Comparison of ENCODE assay signal across 9 cellular contexts in genomic region chr3:16496408-16497222, GRCh38. TPM values are rescaled to one million over a fixed set of nuclear protein-coding genes. Genes with fewer than 3 reads are reported as not detected.
DNase-seq lines count a peak whose midpoint lies in the region; ATAC-seq and TF ChIP-seq lines count a peak whose summit lies in the region.
"Had no signal": no experiment of that assay in that cellular context is flagged by ENCODE, and none has a peak within 500 bp of the region (broad histone marks: within the 10 kb centered on the region; RNA-seq: fewer than 3 reads in every experiment).

No MANE protein-coding gene starts in this region.

- no peak overlapping the region for H3K4me3 ChIP-seq in OCI-LY3 (ENCODE audit: low read length)

- peak; percentile 57 for ATAC-seq in activated CD8-positive, alpha-beta memory T cell treated with anti-CD3 and anti-CD28 coated beads, Interleukin-2, amount 10 ng/mL, durations not matched to agents 7 days and 5 days
- peak; percentile 47 for ATAC-seq in HG02623 (IDR thresholded peaks at IDR 0.05; ENCODE audit: unreplicated experiment)
- peak; percentile 9 to 56 (median 28) for ATAC-seq in natural killer cell
- no peak for ATAC-seq in HG03135 (IDR thresholded peaks at IDR 0.05; ENCODE audit: unreplicated experiment)
- ATAC-seq: HCT116 had no signal

- peaks cover 41% of the 10 kb centered on the region for H3K4me1 ChIP-seq in OCI-LY3 (ENCODE audit: low read length)

- no peak overlapping the region for H3K4me3 Mint-ChIP-seq in activated CD8-positive, alpha-beta memory T cell treated with anti-CD3 and anti-CD28 coated beads, Interleukin-2, amount 10 ng/mL, durations not matched to agents 7 days and 5 days
- H3K4me3 Mint-ChIP-seq in natural killer cell, result peak overlapping the region; percentile 80

- DNase-seq in activated CD8-positive, alpha-beta memory T cell treated with anti-CD3 and anti-CD28 coated beads, Interleukin-2, amount 10 ng/mL, durations not matched to agents 7 days and 5 days, result no peak
- DNase-seq in activated CD8-positive, alpha-beta memory T cell treated with anti-CD3 and anti-CD28 coated beads, Interleukin-2, amount 50 U/mL, for 48 hours, result no peak
- DNase-seq in natural killer cell (no peak), NCI-H2227 treated with DMSO at 0.1 percent for 48 hours (lab: John Stamatoyannopoulos, UW) (no peak), GM20000 (ENCODE audit: low spot score) (no peak)

- TF ChIP-seq CTCF in OCI-LY3 (IDR thresholded peaks at IDR 0.05; ENCODE audit: low read depth, low read length), result no peak
- TF ChIP-seq CTCF in natural killer cell (IDR thresholded peaks at IDR 0.05), result no peak
- TF ChIP-seq CTCF in GM20000 (IDR thresholded peaks at IDR 0.05; ENCODE audit: extremely low read depth, missing control alignments), result no peak

- no peak overlapping the region for H2AFZ ChIP-seq in OCI-LY3 (ENCODE audit: low read depth, low read length)

- H3K9me3 ChIP-seq in OCI-LY3 (ENCODE audit: insufficient read depth, low read length), result no peaks in the 10 kb centered on the region

- H3K27ac ChIP-seq in OCI-LY3 (ENCODE audit: low read length), result no peak overlapping the region

- CTCF ChIA-PET in activated CD8-positive, alpha-beta memory T cell treated with anti-CD3 and anti-CD28 coated beads, Interleukin-2, amount 10 ng/mL, durations not matched to agents 7 days and 5 days (lab: Charles Lee), result interaction anchor here (1.0 to 2.5 kb wide), 3 partner anchors 9 to 16 kb away, joined by 3 to 10 read pairs (median 8); partner anchors contain the start of gene RFTN1

- peaks cover 53% of the 10 kb centered on the region for H3K4me1 Mint-ChIP-seq in activated CD8-positive, alpha-beta memory T cell treated with anti-CD3 and anti-CD28 coated beads, Interleukin-2, amount 10 ng/mL, durations not matched to agents 7 days and 5 days
- H3K4me1 Mint-ChIP-seq in natural killer cell, result peaks cover 67 to 70% of the 10 kb centered on the region in 2 donors

- no peak overlapping the region for H3K9ac ChIP-seq in OCI-LY3 (ENCODE audit: low read length)

- H3K36me3 Mint-ChIP-seq in activated CD8-positive, alpha-beta memory T cell treated with anti-CD3 and anti-CD28 coated beads, Interleukin-2, amount 10 ng/mL, durations not matched to agents 7 days and 5 days, result peaks cover 42% of the 10 kb centered on the region
- H3K36me3 Mint-ChIP-seq in natural killer cell, result peaks cover 10% of the 10 kb centered on the region

- H3K27me3 ChIP-seq in OCI-LY3 (ENCODE audit: low read depth, low read length), result no peaks in the 10 kb centered on the region

- H3K36me3 ChIP-seq in OCI-LY3 (replicated peaks; ENCODE audit: low read depth, low read length), result peaks cover 90% of the 10 kb centered on the region

- H3K9me3 Mint-ChIP-seq in activated CD8-positive, alpha-beta memory T cell treated with anti-CD3 and anti-CD28 coated beads, Interleukin-2, amount 10 ng/mL, durations not matched to agents 7 days and 5 days (ENCODE audit: low read depth), result no peaks in the 10 kb centered on the region
- no peaks in the 10 kb centered on the region for H3K9me3 Mint-ChIP-seq in natural killer cell

- intact Hi-C loops in natural killer cell (cut with micrococcal nuclease), result loop anchor here (5.0 kb wide), 1 partner anchor 34 kb away; no protein-coding TSS in a partner anchor

- H3K27me3 Mint-ChIP-seq in activated CD8-positive, alpha-beta memory T cell treated with anti-CD3 and anti-CD28 coated beads, Interleukin-2, amount 10 ng/mL, durations not matched to agents 7 days and 5 days, result no peaks in the 10 kb centered on the region
- H3K27me3 Mint-ChIP-seq in natural killer cell (ENCODE audit: low read depth in 2 of 2), result no peaks in the 10 kb centered on the region

- peaks cover 98% of the 10 kb centered on the region for H3K79me2 ChIP-seq in OCI-LY3 (ENCODE audit: low read length)

- H4K20me1 ChIP-seq in OCI-LY3 (ENCODE audit: insufficient read depth, low read length), result peaks cover 98% of the 10 kb centered on the region

- H3K27ac Mint-ChIP-seq in activated CD8-positive, alpha-beta memory T cell treated with anti-CD3 and anti-CD28 coated beads, Interleukin-2, amount 10 ng/mL, durations not matched to agents 7 days and 5 days, result peak overlapping the region; percentile 10
- H3K27ac Mint-ChIP-seq in natural killer cell, result peak overlapping the region; percentile 84

- peak overlapping the region; percentile 14; the same call in 1 of the 2 replicates for H3K4me2 ChIP-seq in OCI-LY3 (ENCODE audit: low read length)

RNA-seq across cellular contexts. Expression of gene RFTN1, which starts 16.9 kb away (rescaled TPM):
- 10 to 100 TPM; 78.0 to 96.7 TPM for total RNA-seq in activated CD8-positive, alpha-beta memory T cell treated with anti-CD3 and anti-CD28 coated beads, Interleukin-2, amount 10 ng/mL, durations not matched to agents 7 days and 5 days
- total RNA-seq in natural killer cell, result 100 to 1,000 TPM; 112 to 135 (median 115) TPM
